In genomic region chr12:29639893-29640495, GRCh38 we compare ENCODE assay signal across 19 cellular contexts.
A peak's percentile ranks its signal among the peaks of the same experiment; 100 is the strongest.
DNase-seq lines count a peak whose midpoint lies in the region; ATAC-seq, FAIRE-seq and TF ChIP-seq lines count a peak whose summit lies in the region.
"Had no signal": no experiment of that assay in that cellular context is flagged by ENCODE, and none has a peak within 500 bp of the region (broad histone marks: within the 10 kb centered on the region; RNA-seq: fewer than 3 reads in every experiment).

No MANE protein-coding gene starts in this region.

- TF ChIP-seq POLR2A in heart left ventricle (IDR thresholded peaks at IDR 0.05) (no peak), uterus (IDR thresholded peaks at IDR 0.05) (no peak)

- peak overlapping the region; percentile 89 for H2AFZ ChIP-seq in osteoblast (ENCODE audit: low read length)

- no peaks in the 10 kb centered on the region for H3K9me3 ChIP-seq in heart left ventricle
- H3K9me3 ChIP-seq in osteoblast (ENCODE audit: low read depth, low read length) = no peaks in the 10 kb centered on the region
- no peaks in the 10 kb centered on the region for H3K9me3 ChIP-seq in uterus
- H3K9me3 ChIP-seq in kidney (ENCODE audit: control insufficient read depth in 1 of 2, low read length in 2 of 2) = no peaks in the 10 kb centered on the region

- ATAC-seq in heart left ventricle = peak; percentile 32 to 80 (median 70)
- ATAC-seq: Panc1; stimulated activated effector memory CD8-positive, alpha-beta T cell treated with anti-CD3 and anti-CD28 coated beads, Interleukin-12 subunit alpha, Interleukin-12 subunit beta, amount 100 ng/mL, for 72 hours had no signal

- H3K4me1 ChIP-seq in heart left ventricle = peaks cover 0 to 26% (median 13%) of the 10 kb centered on the region in 12 donors
- peaks cover 10% of the 10 kb centered on the region for H3K4me1 ChIP-seq in osteoblast (ENCODE audit: insufficient read depth, low read length)
- H3K4me1 ChIP-seq in uterus = no peaks in the 10 kb centered on the region
- peaks cover 0 to 5% of the 10 kb centered on the region in 2 donors for H3K4me1 ChIP-seq in kidney (ENCODE audit: control insufficient read depth in 1 of 2, insufficient read depth in 1 of 2, low read depth in 1 of 2, low read length in 2 of 2)

- no peaks in the 10 kb centered on the region for H3K79me2 ChIP-seq in osteoblast (ENCODE audit: insufficient read depth, low read length)

- peak in 1 of 12 donors; percentile 13 for TF ChIP-seq CTCF in heart left ventricle (IDR thresholded peaks at IDR 0.05)
- no peak for TF ChIP-seq CTCF in osteoblast (IDR thresholded peaks at IDR 0.05; ENCODE audit: extremely low read depth, low read depth, low read length)
- TF ChIP-seq CTCF in uterus (IDR thresholded peaks at IDR 0.05) = no peak
- TF ChIP-seq CTCF in kidney (IDR thresholded peaks at IDR 0.05; ENCODE audit: borderline replicate concordance, extremely low read depth, insufficient read depth) = no peak

- intact Hi-C loops in heart left ventricle (cut with DNase I) (loop anchor here in 4 of 10 donors (5.0 to 10.0 kb wide), 3 partner anchors 85 to 145 kb away; partner anchors contain the start of gene TMTC1 (in 2 of the 4)), uterus (cut with DNase I; ENCODE audit: low total_unique reads) (no loop called here), kidney (cut with DNase I) (no loop called here)

- no peak overlapping the region for H3K4me2 ChIP-seq in osteoblast (ENCODE audit: insufficient read depth, low read length)

- no peak for FAIRE-seq in kidney (lab: Jason Lieb, UNC)

- DNase-seq in DMS 273 (lab: John Stamatoyannopoulos, UW; ENCODE audit: unreplicated experiment) (peak; percentile 23), DMS 273 treated with DMSO at 0.1 percent for 48 hours (lab: John Stamatoyannopoulos, UW) (no peak), heart left ventricle (peak in 2 of 5 donors; percentile 32 to 36), osteoblast (ENCODE audit: insufficient read length, low spot score, missing footprints) (no peak), uterus (no peak), NCI-H446 (lab: John Stamatoyannopoulos, UW) (no peak), kidney (no peak)
- DNase-seq in activated CD4-positive, alpha-beta T cell treated with anti-CD3 and anti-CD28 coated beads for 4 hours = no peak
- DNase-seq: activated CD4-positive, CD25-positive, alpha-beta regulatory T cell; activated naive CD8-positive, alpha-beta T cell treated with anti-CD3 and anti-CD28 coated beads, Interleukin-2, amount 10 ng/mL, durations not matched to agents 7 days and 5 days; activated T-cell treated with anti-CD3 and anti-CD28 coated beads for 4 hours; cortex of kidney; KG1; NCI-H1417 treated with DMSO at 0.1 percent for 48 hours; stimulated activated CD4-positive, alpha-beta T cell treated with anti-CD3 and anti-CD28 coated beads, Interleukin-4, amount 100 ng/mL, for 4 hours; T-helper 1 cell had no signal

- WGBS in heart left ventricle, 4 donors = 67 to 79% (median 69%) methylated on average over 10 of the region's 10 CpGs

- H3K4me3 ChIP-seq in heart left ventricle = peak overlapping the region in 2 of 12 donors; percentile 1 to 33
- H3K4me3 ChIP-seq in osteoblast (ENCODE audit: insufficient read depth, low read length) = no peak overlapping the region
- H3K4me3 ChIP-seq in uterus = no peak overlapping the region
- H3K4me3 ChIP-seq in kidney (ENCODE audit: low read length in 2 of 2) = no peak overlapping the region

- no peaks in the 10 kb centered on the region for H4K20me1 ChIP-seq in osteoblast (ENCODE audit: insufficient read depth, low read length)

- H3K36me3 ChIP-seq in heart left ventricle (peaks cover 0 to 6% (median 0%) of the 10 kb centered on the region in 9 donors), osteoblast (ENCODE audit: insufficient read depth, low read length) (no peaks in the 10 kb centered on the region), uterus (no peaks in the 10 kb centered on the region), kidney (ENCODE audit: control insufficient read depth in 1 of 2, insufficient read depth in 2 of 2, low read length in 2 of 2) (no peaks in the 10 kb centered on the region)

- H3K9ac ChIP-seq in kidney (ENCODE audit: low read length in 2 of 2) = no peak overlapping the region

- peak overlapping the region in 11 of 12 donors; percentile 47 to 82 (median 69) for H3K27ac ChIP-seq in heart left ventricle
- H3K27ac ChIP-seq in osteoblast (ENCODE audit: low read depth, low read length) = peak overlapping the region; percentile 74
- H3K27ac ChIP-seq in uterus = peak overlapping the region; percentile 54 to 65
- H3K27ac ChIP-seq in kidney (ENCODE audit: low read depth in 2 of 2, low read length in 2 of 2) = peak overlapping the region in 1 of 2 donors; percentile 26
- H3K27ac ChIP-seq: 22Rv1 had no signal

- no peaks in the 10 kb centered on the region for H3K27me3 ChIP-seq in heart left ventricle
- H3K27me3 ChIP-seq in osteoblast (ENCODE audit: insufficient read depth, low read length) = no peaks in the 10 kb centered on the region
- H3K27me3 ChIP-seq in uterus = no peaks in the 10 kb centered on the region
